32 cellular contexts compared by ENCODE assay signal in the genomic region with DNA sequence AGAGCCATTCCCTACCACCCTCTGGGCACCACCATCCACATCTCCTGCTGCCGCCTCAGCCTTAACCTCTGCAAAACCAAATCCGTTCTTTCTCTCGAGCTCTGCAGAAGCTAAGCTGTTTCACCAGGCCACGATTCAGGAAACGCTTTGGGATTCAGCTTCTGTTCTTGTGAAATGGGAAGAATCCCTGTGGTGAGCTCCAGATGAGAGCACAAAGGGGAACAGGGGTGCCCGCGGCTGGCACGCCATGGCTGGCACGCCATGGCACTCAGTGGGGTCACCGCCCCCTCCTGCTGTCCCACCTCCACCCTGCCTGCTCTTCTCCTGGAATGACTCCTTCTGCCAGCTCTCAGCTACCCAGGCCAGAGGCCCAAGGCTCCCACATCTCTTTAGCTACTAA. TPM values are rescaled to one million over a fixed set of nuclear protein-coding genes. Genes with fewer than 3 reads are reported as not detected.
"Had no signal": no experiment of that assay in that cellular context is flagged by ENCODE, and none has a peak within 500 bp of the region (broad histone marks: within the 10 kb centered on the region; RNA-seq: fewer than 3 reads in every experiment).

No MANE protein-coding gene starts in this region.

- H3K4me3 ChIP-seq: adrenal gland, body of pancreas, gastrocnemius medialis, psoas muscle, smooth muscle cell, stomach, thyroid gland, upper lobe of right lung had no signal

- H3K9ac ChIP-seq: parathyroid adenoma had no signal

- H3K4me3 Mint-ChIP-seq: activated naive CD4-positive, alpha-beta T cell treated with anti-CD3 and anti-CD28 coated beads for 36 hours; activated naive CD8-positive, alpha-beta T cell treated with anti-CD3 and anti-CD28 coated beads for 36 hours; naive thymus-derived CD4-positive, alpha-beta T cell; neural crest cell; stimulated activated naive B cell treated with anti-CD40 and anti-IgM and Interleukin-4, amounts not matched to agents 10 μg/mL and 1 μg/mL and 100 μg/mL, for 72 hours; T-helper 2 cell treated with Interferon-gamma antibody and Interleukin-4, amounts not matched to agents 5 μg/mL and 100 μg/mL, for 36 hours had no signal

- H3K27ac Mint-ChIP-seq: activated naive CD4-positive, alpha-beta T cell treated with anti-CD3 and anti-CD28 coated beads for 36 hours; activated naive CD8-positive, alpha-beta T cell treated with anti-CD3 and anti-CD28 coated beads for 36 hours; naive thymus-derived CD4-positive, alpha-beta T cell; stimulated activated naive B cell treated with anti-CD40 and anti-IgM and Interleukin-4, amounts not matched to agents 10 μg/mL and 1 μg/mL and 100 μg/mL, for 72 hours; T-helper 2 cell treated with Interferon-gamma antibody and Interleukin-4, amounts not matched to agents 5 μg/mL and 100 μg/mL, for 36 hours had no signal

- H3K9me3 ChIP-seq: adrenal gland, body of pancreas, gastrocnemius medialis, psoas muscle, stomach, thyroid gland, upper lobe of right lung had no signal

- H3K36me3 ChIP-seq: adrenal gland, gastrocnemius medialis, stomach, thyroid gland, upper lobe of right lung had no signal

- H3K27ac ChIP-seq: adrenal gland, body of pancreas, gastrocnemius medialis, parathyroid adenoma, psoas muscle, stomach, thyroid gland, upper lobe of right lung, VCaP had no signal

- ATAC-seq: activated CD4-positive, CD25-positive, alpha-beta regulatory T cell treated with anti-CD3 and anti-CD28 coated beads, Interleukin-2, amount 50 U/mL, for 24 hours; body of pancreas; gastrocnemius medialis; left ventricle myocardium superior; naive thymus-derived CD4-positive, alpha-beta T cell; psoas muscle; stimulated activated naive B cell treated with anti-CD40 and anti-IgM and Interleukin-4, amounts not matched to agents 10 μg/mL and 1 μg/mL and 100 μg/mL, for 72 hours; upper lobe of right lung had no signal

- DNase-seq: activated CD4-positive, alpha-beta T cell treated with anti-CD3 and anti-CD28 coated beads for 48 hours; activated CD4-positive, alpha-beta T cell treated with anti-CD3 and anti-CD28 coated beads, Interleukin-2, amount 50 U/mL, for 48 hours; activated CD8-positive, alpha-beta memory T cell treated with anti-CD3 and anti-CD28 coated beads for 24 hours; activated effector memory CD4-positive, alpha-beta T cell treated with Interleukin-2 at 50 U/mL for 16 hours; activated naive CD4-positive, alpha-beta T cell treated with anti-CD3 and anti-CD28 coated beads for 36 hours; activated naive CD8-positive, alpha-beta T cell treated with anti-CD3 and anti-CD28 coated beads for 36 hours; adrenal gland; aorta; body of pancreas; effector CD8-positive, alpha-beta T cell; erythroblast; gastrocnemius medialis; glutamatergic neuron; left ventricle myocardium superior; midbrain; naive thymus-derived CD4-positive, alpha-beta T cell; nucleus accumbens; psoas muscle; stimulated activated CD4-positive, alpha-beta T cell treated with anti-CD3 and anti-CD28 coated beads, Interleukin-1b, Interleukin-23, amount 100 ng/mL, for 48 hours; stimulated activated CD4-positive, alpha-beta T cell treated with anti-CD3 and anti-CD28 coated beads, Interleukin-4, amount 100 ng/mL, for 4 hours; stimulated activated naive B cell treated with anti-CD40 and anti-IgM and Interleukin-4, amounts not matched to agents 10 μg/mL and 1 μg/mL and 100 μg/mL, for 72 hours; stomach; thyroid gland; upper lobe of right lung had no signal

- H3K36me3 Mint-ChIP-seq: activated naive CD8-positive, alpha-beta T cell treated with anti-CD3 and anti-CD28 coated beads for 36 hours had no signal

- H3K27me3 ChIP-seq: adrenal gland, body of pancreas, gastrocnemius medialis, stomach, thyroid gland, upper lobe of right lung had no signal

- H3K9me3 Mint-ChIP-seq: activated naive CD4-positive, alpha-beta T cell treated with anti-CD3 and anti-CD28 coated beads for 36 hours; activated naive CD8-positive, alpha-beta T cell treated with anti-CD3 and anti-CD28 coated beads for 36 hours; neural crest cell; stimulated activated naive B cell treated with anti-CD40 and anti-IgM and Interleukin-4, amounts not matched to agents 10 μg/mL and 1 μg/mL and 100 μg/mL, for 72 hours; T-helper 2 cell treated with Interferon-gamma antibody and Interleukin-4, amounts not matched to agents 5 μg/mL and 100 μg/mL, for 36 hours had no signal

- H3K27me3 Mint-ChIP-seq: activated naive CD8-positive, alpha-beta T cell treated with anti-CD3 and anti-CD28 coated beads for 36 hours; naive thymus-derived CD4-positive, alpha-beta T cell; stimulated activated naive B cell treated with anti-CD40 and anti-IgM and Interleukin-4, amounts not matched to agents 10 μg/mL and 1 μg/mL and 100 μg/mL, for 72 hours had no signal

- H3K4me1 ChIP-seq: gastrocnemius medialis, psoas muscle, thyroid gland, upper lobe of right lung had no signal

RNA-seq across cellular contexts. Expression of gene SPN, which starts 21.6 kb away (rescaled TPM):
- total RNA-seq: dermis microvascular lymphatic vessel endothelial cell, lung microvascular endothelial cell, smooth muscle cell had no signal
- polyA plus RNA-seq: smooth muscle cell had no signal
